Comparison of ENCODE assay signal across 12 cellular contexts in genomic region chr1:154870734-154871133, GRCh38. TPM values are rescaled to one million over a fixed set of nuclear protein-coding genes. Genes with fewer than 3 reads are reported as not detected.
DNase-seq lines count a peak whose midpoint lies in the region; ATAC-seq, FAIRE-seq and TF ChIP-seq lines count a peak whose summit lies in the region.
"Had no signal": no experiment of that assay in that cellular context is flagged by ENCODE, and none has a peak within 500 bp of the region (broad histone marks: within the 10 kb centered on the region; RNA-seq: fewer than 3 reads in every experiment).

No MANE protein-coding gene starts in this region.

- no peak overlapping the region for H4K91ac ChIP-seq in mesenchymal stem cell (ENCODE audit: low read length)

- POLR2A ChIA-PET in A549 (lab: Yijun Ruan, JAX): no interaction called here
- POLR2A ChIA-PET in activated CD4-positive, alpha-beta memory T cell treated with anti-CD3 and anti-CD28 coated beads for 36 hours (lab: Charles Lee): no interaction called here

- FAIRE-seq in A549 (lab: Jason Lieb, UNC) (no peak), small intestine (lab: Jason Lieb, UNC) (no peak)
- FAIRE-seq: bronchial epithelial cell had no signal

- no peaks in the 10 kb centered on the region for H3K9me3 Mint-ChIP-seq in activated CD4-positive, alpha-beta memory T cell treated with anti-CD3 and anti-CD28 coated beads for 36 hours
- H3K9me3 Mint-ChIP-seq: activated naive CD4-positive, alpha-beta T cell treated with anti-CD3 and anti-CD28 coated beads, Interleukin-2, amount 10 ng/mL, durations not matched to agents 7 days and 5 days; nephron progenitor cell had no signal

- no peak for TF ChIP-seq EP300 in A549 (IDR thresholded peaks at IDR 0.05)

- no peaks in the 10 kb centered on the region for H3K79me1 ChIP-seq in mesenchymal stem cell (replicated peaks; ENCODE audit: low read length, poor library complexity, severe bottlenecking)

- H3K9ac ChIP-seq in HUES64 (ENCODE audit: low read depth, low read length) (no peak overlapping the region), mesenchymal stem cell (ENCODE audit: low read length) (no peak overlapping the region)

- no peak; a peak in 1 of 6 replicates for ATAC-seq in A549
- ATAC-seq in GM21367 (IDR thresholded peaks at IDR 0.05; ENCODE audit: unreplicated experiment): no peak
- ATAC-seq in HG02571 (IDR thresholded peaks at IDR 0.05; ENCODE audit: unreplicated experiment): no peak

- peak overlapping the region; percentile 10 for H4K8ac ChIP-seq in mesenchymal stem cell (ENCODE audit: low read length)

- intact Hi-C loops in activated CD4-positive, alpha-beta memory T cell treated with anti-CD3 and anti-CD28 coated beads for 36 hours (cut with micrococcal nuclease): loop anchor here (5.0 kb wide), 1 partner anchor 108 kb away; no protein-coding TSS in a partner anchor

- TF ChIP-seq POLR2A in A549 (IDR thresholded peaks at IDR 0.05; ENCODE audit: low read length): no peak

- H2AFZ ChIP-seq in mesenchymal stem cell (ENCODE audit: low read depth, low read length): no peak overlapping the region

- H3K4me1 ChIP-seq in A549: 0 out of 3 replicates have a peak, but pooled peaks cover 3% of the 10 kb centered on the region
- H3K4me1 ChIP-seq in HUES64 (ENCODE audit: insufficient read depth, low read length): peaks cover 31% of the 10 kb centered on the region
- peaks cover 32% of the 10 kb centered on the region for H3K4me1 ChIP-seq in mesenchymal stem cell (ENCODE audit: control insufficient read depth, insufficient read depth, low read depth, low read length)
- H3K4me1 ChIP-seq in small intestine (ENCODE audit: control insufficient read depth in 2 of 2, insufficient read depth in 1 of 2, low read depth in 1 of 2, low read length in 1 of 2): no peaks in the 10 kb centered on the region

- no peak overlapping the region for H3K4me3 Mint-ChIP-seq in activated CD4-positive, alpha-beta memory T cell treated with anti-CD3 and anti-CD28 coated beads for 36 hours
- H3K4me3 Mint-ChIP-seq: activated naive CD4-positive, alpha-beta T cell treated with anti-CD3 and anti-CD28 coated beads, Interleukin-2, amount 10 ng/mL, durations not matched to agents 7 days and 5 days had no signal

- no peak overlapping the region for H3K27ac ChIP-seq in A549
- no peak overlapping the region for H3K27ac ChIP-seq in HUES64 (ENCODE audit: low read depth, low read length)
- H3K27ac ChIP-seq in caudate nucleus (ENCODE audit: low read depth, low read length): peak overlapping the region; percentile 61
- H3K27ac ChIP-seq in mesenchymal stem cell (ENCODE audit: low read length, poor library complexity, severe bottlenecking): no peak overlapping the region
- H3K27ac ChIP-seq in small intestine (ENCODE audit: low read depth in 1 of 2, low read length in 1 of 2): no peak overlapping the region
- H3K27ac ChIP-seq: left lung had no signal

- no peak overlapping the region for H3K23ac ChIP-seq in mesenchymal stem cell (ENCODE audit: low read length in 2 of 2)

- TF ChIP-seq RAD21 in A549 (conservative IDR thresholded peaks at IDR 0.05 in 1 of 2, IDR thresholded peaks at IDR 0.05 in 1 of 2): no peak

- H3K4me1 Mint-ChIP-seq in activated CD4-positive, alpha-beta memory T cell treated with anti-CD3 and anti-CD28 coated beads for 36 hours (ENCODE audit: low read depth): peaks cover 39% of the 10 kb centered on the region

- H3K4me2 ChIP-seq in A549: peak overlapping the region; percentile 80
- H3K4me2 ChIP-seq in mesenchymal stem cell (ENCODE audit: low read length, poor library complexity, severe bottlenecking): no peak overlapping the region

- no peak overlapping the region for H2BK12ac ChIP-seq in mesenchymal stem cell (ENCODE audit: low read length in 2 of 2)

- no peak overlapping the region for H3K27ac Mint-ChIP-seq in activated CD4-positive, alpha-beta memory T cell treated with anti-CD3 and anti-CD28 coated beads for 36 hours
- H3K27ac Mint-ChIP-seq: activated naive CD4-positive, alpha-beta T cell treated with anti-CD3 and anti-CD28 coated beads, Interleukin-2, amount 10 ng/mL, durations not matched to agents 7 days and 5 days; nephron progenitor cell had no signal

- H2BK120ac ChIP-seq in mesenchymal stem cell (ENCODE audit: low read depth, low read length): no peak overlapping the region

- H3K27me3 Mint-ChIP-seq in activated CD4-positive, alpha-beta memory T cell treated with anti-CD3 and anti-CD28 coated beads for 36 hours: peaks cover 45% of the 10 kb centered on the region

- H3K14ac ChIP-seq in mesenchymal stem cell (ENCODE audit: low read length in 2 of 2): no peak overlapping the region

- peak overlapping the region in 1 of 2 experiments; percentile 29 for H3K18ac ChIP-seq in mesenchymal stem cell (ENCODE audit: low read depth in 1 of 2, low read length in 2 of 2)

- no peaks in the 10 kb centered on the region for H3K36me3 ChIP-seq in HUES64 (ENCODE audit: insufficient read depth, low read length)
- no peaks in the 10 kb centered on the region for H3K36me3 ChIP-seq in mesenchymal stem cell (ENCODE audit: control insufficient read depth in 1 of 2, insufficient read depth in 2 of 2, low read depth in 1 of 2, low read length in 2 of 2)
- no peaks in the 10 kb centered on the region for H3K36me3 ChIP-seq in small intestine (ENCODE audit: control insufficient read depth in 2 of 2, insufficient read depth in 2 of 2, low read length in 2 of 2)
- H3K36me3 ChIP-seq: left lung had no signal

- DNase-seq in A549 (ENCODE audit: low read depth in 1 of 2, low spot score in 1 of 2): no peak
- DNase-seq in caudate nucleus (lab: John Stamatoyannopoulos, UW): no peak
- DNase-seq in mesenchymal stem cell: no peak
- no peak for DNase-seq in small intestine
- DNase-seq in activated CD4-positive, alpha-beta memory T cell treated with anti-CD3 and anti-CD28 coated beads for 36 hours: no peak

- H3K36me3 Mint-ChIP-seq in activated CD4-positive, alpha-beta memory T cell treated with anti-CD3 and anti-CD28 coated beads for 36 hours: no peaks in the 10 kb centered on the region
- H3K36me3 Mint-ChIP-seq: activated naive CD4-positive, alpha-beta T cell treated with anti-CD3 and anti-CD28 coated beads, Interleukin-2, amount 10 ng/mL, durations not matched to agents 7 days and 5 days had no signal

- H3K9me3 ChIP-seq in A549 (no peaks in the 10 kb centered on the region), HUES64 (ENCODE audit: insufficient read depth, low read depth, low read length) (no peaks in the 10 kb centered on the region), mesenchymal stem cell (ENCODE audit: control insufficient read depth, low read length) (no peaks in the 10 kb centered on the region), small intestine (ENCODE audit: control insufficient read depth, low read depth) (no peaks in the 10 kb centered on the region)
- H3K9me3 ChIP-seq: left lung had no signal

- H3K27me3 ChIP-seq in HUES64 (ENCODE audit: insufficient read depth, low read length): peaks cover 32% of the 10 kb centered on the region
- H3K27me3 ChIP-seq in mesenchymal stem cell (ENCODE audit: control insufficient read depth in 1 of 2, insufficient read depth in 1 of 2, low read length in 2 of 2): peaks cover 16 to 89% of the 10 kb centered on the region in 2 experiments
- peaks cover 0 to 6% of the 10 kb centered on the region in 2 donors for H3K27me3 ChIP-seq in small intestine (ENCODE audit: control insufficient read depth in 2 of 2, insufficient read depth in 2 of 2, low read length in 2 of 2)

- 63% methylated on average over 6 of the region's 6 CpGs for WGBS in A549 (ENCODE audit: missing lambda C conversion rate)
- 78% methylated on average over 6 of the region's 6 CpGs for WGBS in HUES64
- 61% methylated on average over 2 of the region's 6 CpGs for WGBS in mesenchymal stem cell
- 61 to 75% (median 70%) methylated on average over 6 of the region's 6 CpGs for WGBS in small intestine, 3 donors

- no peak overlapping the region for H2BK5ac ChIP-seq in mesenchymal stem cell (ENCODE audit: low read depth, low read length, poor library complexity, severe bottlenecking)

- H3K4me3 ChIP-seq in A549 (peak overlapping the region; percentile 32), HUES64 (ENCODE audit: low read length) (peak overlapping the region; percentile 27; the same call in 1 of the 2 replicates), mesenchymal stem cell (ENCODE audit: insufficient read depth in 1 of 2, low read depth in 1 of 2, low read length in 2 of 2) (peak overlapping the region in 1 of 2 experiments; percentile 61), small intestine (ENCODE audit: low read depth in 1 of 2, low read length in 2 of 2) (no peak overlapping the region)

- H2AK5ac ChIP-seq in mesenchymal stem cell (ENCODE audit: low read length, severe bottlenecking): no peak overlapping the region

- H3K4ac ChIP-seq in mesenchymal stem cell (ENCODE audit: low read depth in 1 of 2, low read length in 2 of 2): no peak overlapping the region

- TF ChIP-seq CTCF in A549 (IDR thresholded peaks at IDR 0.05): no peak

- no peak overlapping the region for H2BK15ac ChIP-seq in mesenchymal stem cell (ENCODE audit: low read depth, poor library complexity, severe bottlenecking)

- CTCF ChIA-PET in A549 (lab: Yijun Ruan, JAX): interaction anchor here (0.5 to 7.5 kb wide), 9 partner anchors 8 to 391 kb away, joined by 3 to 58 read pairs (median 4); no protein-coding TSS in a partner anchor
- CTCF ChIA-PET in activated CD4-positive, alpha-beta memory T cell treated with anti-CD3 and anti-CD28 coated beads for 36 hours (lab: Charles Lee): interaction anchor here (1.0 to 1.5 kb wide), 4 partner anchors 8 to 311 kb away, joined by 3 to 9 read pairs (median 4); no protein-coding TSS in a partner anchor

TF ChIP-seq in A549, 52 proteins besides CTCF, POLR2A, EP300 and RAD21:
- TF ChIP-seq HOXB5 (CRISPR knock-in tag; IDR thresholded peaks at IDR 0.05) (no peak), JUN (IDR thresholded peaks at IDR 0.05) (no peak)

RNA-seq across cellular contexts. Expression of gene KCNN3, which starts 0.7 kb away (rescaled TPM):
- polyA plus RNA-seq in A549 (2011; rRNA removed) (0.03 and 0.08 TPM in 2 replicates), A549 (2017; fragmentation: RNase III; extraction: RNeasy Plus Mini Kit Qiagen cat#74134 plus additional on column Dnase treatment) (0.01 to 0.04 TPM in 2 of 3 replicates, not detected in the other), small intestine (1 to 10 TPM in 1 of 3 donors, under 1 TPM in 2; 0.27 to 1.6 (median 0.45) TPM)
- 0.03 and 0.05 TPM in 2 replicates for polyA plus RNA-seq in A549 (2012; cell fraction: cytosol; rRNA removed)
- 0.01 and 0.06 TPM in 2 replicates for polyA plus RNA-seq in A549 (2012; cell fraction: nucleus; rRNA removed)
- 0.17 and 0.24 TPM in 2 replicates for polyA minus RNA-seq in A549 (2011; rRNA and poly(A)+ RNA removed)
- polyA plus RNA-seq in HUES64 (2013, experiment 1 of 2): 1.4 TPM
- 2.3 TPM for polyA plus RNA-seq in HUES64 (2013, experiment 2 of 2)
- 0.81 TPM for polyA plus RNA-seq in mesenchymal stem cell (2013, experiment 1 of 2)
- polyA plus RNA-seq in mesenchymal stem cell (2013, experiment 2 of 2): 0.75 TPM
- total RNA-seq in activated CD4-positive, alpha-beta memory T cell treated with anti-CD3 and anti-CD28 coated beads for 36 hours: under 1 TPM; 0.02 to 0.14 TPM

Comparison
In these comparisons a context has a peak if more than half of its experiments do, and no peak if none do; other contexts are left out.
1. H3K4me3 ChIP-seq: peak in A549 (single experiment) and HUES64 (single experiment); none in small intestine (0 of 2).